In genomic region chr10:28571265-28571664, GRCh38 we compare ENCODE assay signal across 16 cellular contexts.
"Had no signal": no experiment of that assay in that cellular context is flagged by ENCODE, and none has a peak within 500 bp of the region (broad histone marks: within the 10 kb centered on the region; RNA-seq: fewer than 3 reads in every experiment).

No MANE protein-coding gene starts in this region.

- H3K27me3 Mint-ChIP-seq: T-cell had no signal

- H3K27ac Mint-ChIP-seq: T-cell had no signal

- H3K9me3 Mint-ChIP-seq: activated naive CD4-positive, alpha-beta T cell treated with anti-CD3 and anti-CD28 coated beads, Interleukin-2, amount 50 U/mL, for 72 hours; nephron; T-cell had no signal

- ATAC-seq: activated naive CD4-positive, alpha-beta T cell treated with anti-CD3 and anti-CD28 coated beads, Interleukin-2, amount 50 U/mL, for 72 hours; body of pancreas; SK-N-SH treated with all-trans-retinoic acid at 6 μM for 48 hours; T-cell had no signal

- DNase-seq: activated effector memory CD4-positive, alpha-beta T cell treated with anti-CD3 and anti-CD28 coated beads, Interleukin-2, amount 50 U/mL, for 16 hours; activated T-cell treated with anti-CD3 and anti-CD28 coated beads, Interleukin-2, amount 50 U/mL, for 1 hour; body of pancreas; caudate nucleus; dorsolateral prefrontal cortex; mesendoderm; stimulated activated CD8-positive, alpha-beta memory T cell treated with anti-CD3 and anti-CD28 coated beads, Interleukin-4, amount 100 ng/mL, for 48 hours; stimulated activated naive CD4-positive, alpha-beta T cell treated with Interleukin-2 at 50 U/mL for 16 hours; T-cell; T-helper 9 cell; trophoblast cell had no signal

- H3K27ac ChIP-seq: body of pancreas, parathyroid adenoma, vagina had no signal

- H3K4me3 Mint-ChIP-seq: nephron, T-cell had no signal

- H3K27me3 ChIP-seq: body of pancreas, dorsolateral prefrontal cortex, vagina had no signal

- H3K9me3 ChIP-seq: body of pancreas, vagina had no signal
